27 cellular contexts compared by ENCODE assay signal in genomic region chr22:49361164-49361563, GRCh38.
"Had no signal": no experiment of that assay in that cellular context is flagged by ENCODE, and none has a peak within 500 bp of the region (broad histone marks: within the 10 kb centered on the region; RNA-seq: fewer than 3 reads in every experiment).

No MANE protein-coding gene starts in this region.

- H3K4me2 ChIP-seq: hepatocyte, neural progenitor cell had no signal

- H3K4me3 ChIP-seq: hepatocyte, left ventricle myocardium inferior, lung, neural progenitor cell, ovary, right atrium auricular region, skin epidermis, stomach, testis, tibial artery, upper lobe of right lung had no signal

- FAIRE-seq: urothelium cell line had no signal

- H3K27me3 ChIP-seq: hepatocyte, neural progenitor cell, ovary, right atrium auricular region, testis had no signal

- H3K9me3 ChIP-seq: neutrophil, ovary, right atrium auricular region, testis, tibial artery, upper lobe of right lung had no signal

- ATAC-seq: natural killer cell; sciatic nerve; stimulated activated naive B cell treated with anti-CD40 and anti-IgM and Interleukin-4, amounts not matched to agents 10 μg/mL and 1 μg/mL and 100 μg/mL, for 72 hours; stimulated activated naive CD8-positive, alpha-beta T cell treated with anti-CD3 and anti-CD28 coated beads, Interleukin-15, Interleukin-2, amounts not matched to agents 100 U/mL and 50 U/mL, for 24 hours; upper lobe of right lung had no signal

- H3K27ac ChIP-seq: hepatocyte, left ventricle myocardium inferior, neural progenitor cell, neutrophil, ovary, right atrium auricular region, skin epidermis, stomach, testis, tibial artery, upper lobe of right lung had no signal

- H2AFZ ChIP-seq: hepatocyte, neural progenitor cell had no signal

- H3K36me3 ChIP-seq: left ventricle myocardium inferior, neural progenitor cell, neutrophil, ovary, right atrium auricular region, stomach, tibial artery, upper lobe of right lung had no signal

- H3K9ac ChIP-seq: neural progenitor cell had no signal

- H3K4me1 ChIP-seq: left ventricle myocardium inferior, neural progenitor cell, right atrium auricular region, stomach, testis, tibial artery, upper lobe of right lung had no signal

- H3K79me2 ChIP-seq: hepatocyte had no signal

- DNase-seq: islet precursor cell; left ventricle myocardium inferior; mesendoderm; naive B cell; natural killer cell; nephron progenitor cell; occipital lobe; ovary; stimulated activated CD4-positive, alpha-beta T cell treated with anti-CD3 and anti-CD28 coated beads, Interleukin-12 subunit alpha, Interleukin-12 subunit beta, amount 100 ng/mL, for 4 hours; stimulated activated CD4-positive, alpha-beta T cell treated with anti-CD3 and anti-CD28 coated beads, Interleukin-15, amount 100 ng/mL, for 24 hours; stimulated activated CD4-positive, alpha-beta T cell treated with anti-CD3 and anti-CD28 coated beads, Interleukin-2, amount 100 ng/mL, for 24 hours; stimulated activated CD4-positive, alpha-beta T cell treated with anti-CD3 and anti-CD28 coated beads, Interleukin-4, amount 100 ng/mL, for 1 hour; stimulated activated naive B cell treated with anti-CD40 and anti-IgM and Interleukin-4, amounts not matched to agents 10 μg/mL and 1 μg/mL and 100 μg/mL, for 72 hours; stimulated activated naive CD8-positive, alpha-beta T cell treated with anti-CD3 and anti-CD28 coated beads, Interleukin-15, Interleukin-2, amounts not matched to agents 100 U/mL and 50 U/mL, for 24 hours; stomach; testis; tibial artery; trophoblast cell; upper lobe of right lung had no signal
